ENCODE assay signal across 9 cellular contexts in the genomic region with DNA sequence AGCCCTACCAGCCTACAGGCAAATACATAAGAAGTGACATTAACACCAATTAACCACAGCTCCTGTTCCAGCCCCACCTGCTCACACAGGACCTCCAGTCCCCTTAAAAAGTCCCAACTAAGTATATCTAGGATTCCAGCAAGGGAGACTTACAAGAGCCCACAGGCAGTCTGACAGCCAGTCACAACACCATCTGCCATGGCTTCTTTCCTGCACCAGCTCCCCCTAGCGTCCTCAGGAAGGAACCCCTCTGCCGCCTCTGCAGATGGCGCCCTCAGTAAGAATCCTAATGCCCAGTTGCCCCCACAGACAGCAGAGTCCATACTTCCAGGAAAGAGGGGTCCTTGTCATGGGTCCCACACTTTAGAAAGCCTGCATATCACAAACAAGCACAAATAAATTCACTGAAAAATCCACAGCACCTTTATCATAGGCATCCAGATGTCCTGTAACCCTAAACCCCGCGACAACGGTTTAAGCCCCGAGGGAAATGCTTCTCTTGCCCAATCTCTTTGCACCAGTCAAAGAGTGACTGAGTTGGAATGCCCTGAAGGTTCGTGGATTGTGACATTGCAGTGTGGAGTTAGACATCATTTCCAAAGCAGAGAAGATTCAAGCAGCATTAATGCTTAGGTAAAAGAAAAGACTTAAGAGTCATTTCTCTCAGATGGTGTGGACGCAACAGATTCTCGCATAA.
DNase-seq lines count a peak whose midpoint lies in the region; ATAC-seq and TF ChIP-seq lines count a peak whose summit lies in the region.
"Had no signal": no experiment of that assay in that cellular context is flagged by ENCODE, and none has a peak within 500 bp of the region (broad histone marks: within the 10 kb centered on the region; RNA-seq: fewer than 3 reads in every experiment).

No MANE protein-coding gene starts in this region.

- intact Hi-C loops in activated CD4-positive, alpha-beta memory T cell treated with anti-CD3 and anti-CD28 coated beads for 36 hours (cut with micrococcal nuclease) = loop anchor here (1.0 to 5.0 kb wide), 6 partner anchors 10 to 131 kb away; no protein-coding TSS in a partner anchor

- no peak overlapping the region for H3K4me2 ChIP-seq in DND-41 (ENCODE audit: insufficient read depth, low read length)

- POLR2A ChIA-PET in activated CD4-positive, alpha-beta memory T cell treated with anti-CD3 and anti-CD28 coated beads for 36 hours (lab: Charles Lee) = interaction anchor here (1.0 to 6.4 kb wide), 4 partner anchors 16 to 63 kb away, joined by 4 to 34 read pairs (median 14); no protein-coding TSS in a partner anchor

- peaks cover 26% of the 10 kb centered on the region for H3K4me1 ChIP-seq in DND-41 (ENCODE audit: insufficient read depth, low read length)

- peak; percentile 32 for DNase-seq in DND-41
- peak; percentile 32 for DNase-seq in LHCN-M2 (ENCODE audit: low read depth)
- DNase-seq in activated CD4-positive, alpha-beta memory T cell treated with anti-CD3 and anti-CD28 coated beads for 36 hours = peak; percentile 60
- DNase-seq in mesothelial cell of epicardium (ENCODE audit: low spot score in 2 of 2, unreplicated experiment in 2 of 2) = no peak
- DNase-seq in T1000 (lab: John Stamatoyannopoulos, UW) = no peak

- H3K9me3 Mint-ChIP-seq in activated CD4-positive, alpha-beta memory T cell treated with anti-CD3 and anti-CD28 coated beads for 36 hours = peaks cover 4% of the 10 kb centered on the region
- no peaks in the 10 kb centered on the region for H3K9me3 Mint-ChIP-seq in mesothelial cell of epicardium
- H3K9me3 Mint-ChIP-seq: dendritic cell treated with granulocyte-macrophage colony-stimulating factor and Interleukin-4, amounts not matched to agents 40 ng/mL and 50 ng/mL, for 4 days had no signal

- H3K27ac ChIP-seq in DND-41 (ENCODE audit: low read length) = no peak overlapping the region

- TF ChIP-seq CTCF in DND-41 (IDR thresholded peaks at IDR 0.05; ENCODE audit: borderline replicate concordance, extremely low read depth, low read length, poor library complexity, severe bottlenecking) = peak; percentile 48
- peak; percentile 38 for TF ChIP-seq CTCF in mesothelial cell of epicardium (IDR thresholded peaks at IDR 0.05; ENCODE audit: unreplicated experiment)

- H3K4me1 Mint-ChIP-seq in activated CD4-positive, alpha-beta memory T cell treated with anti-CD3 and anti-CD28 coated beads for 36 hours (ENCODE audit: low read depth) = peaks cover 75% of the 10 kb centered on the region
- peaks cover 43% of the 10 kb centered on the region for H3K4me1 Mint-ChIP-seq in mesothelial cell of epicardium

- no peaks in the 10 kb centered on the region for H3K9me3 ChIP-seq in DND-41 (ENCODE audit: insufficient read depth, low read length, severe bottlenecking)

- H3K4me3 Mint-ChIP-seq in activated CD4-positive, alpha-beta memory T cell treated with anti-CD3 and anti-CD28 coated beads for 36 hours = peak overlapping the region; percentile 29
- H3K4me3 Mint-ChIP-seq in mesothelial cell of epicardium = no peak overlapping the region
- H3K4me3 Mint-ChIP-seq: dendritic cell treated with granulocyte-macrophage colony-stimulating factor and Interleukin-4, amounts not matched to agents 40 ng/mL and 50 ng/mL, for 4 days had no signal

- H3K36me3 Mint-ChIP-seq in activated CD4-positive, alpha-beta memory T cell treated with anti-CD3 and anti-CD28 coated beads for 36 hours = peaks cover 12% of the 10 kb centered on the region
- H3K36me3 Mint-ChIP-seq in mesothelial cell of epicardium = no peaks in the 10 kb centered on the region

- CTCF ChIA-PET in activated CD4-positive, alpha-beta memory T cell treated with anti-CD3 and anti-CD28 coated beads for 36 hours (lab: Charles Lee) = interaction anchor here (0.6 to 2.2 kb wide), 7 partner anchors 13 to 204 kb away, joined by 3 to 11 read pairs (median 5); no protein-coding TSS in a partner anchor

- peak overlapping the region; percentile 86 for H3K27ac Mint-ChIP-seq in activated CD4-positive, alpha-beta memory T cell treated with anti-CD3 and anti-CD28 coated beads for 36 hours
- H3K27ac Mint-ChIP-seq in mesothelial cell of epicardium = no peak overlapping the region
- H3K27ac Mint-ChIP-seq: dendritic cell treated with granulocyte-macrophage colony-stimulating factor and Interleukin-4, amounts not matched to agents 40 ng/mL and 50 ng/mL, for 4 days had no signal

- no peaks in the 10 kb centered on the region for H3K79me2 ChIP-seq in DND-41 (ENCODE audit: insufficient read depth, low read length)

- no peak for ATAC-seq in DND-41 (ENCODE audit: insufficient read depth, low read depth)
- no peak for ATAC-seq in HG03565 (IDR thresholded peaks at IDR 0.05; ENCODE audit: unreplicated experiment)
- no peak for ATAC-seq in GM21367 (IDR thresholded peaks at IDR 0.05; ENCODE audit: unreplicated experiment)
- no peak for ATAC-seq in activated CD4-positive, CD25-positive, alpha-beta regulatory T cell treated with anti-CD3 and anti-CD28 coated beads, Interleukin-2, amount 50 U/mL, for 24 hours

- H3K27me3 Mint-ChIP-seq in activated CD4-positive, alpha-beta memory T cell treated with anti-CD3 and anti-CD28 coated beads for 36 hours = peaks cover 2% of the 10 kb centered on the region
- no peaks in the 10 kb centered on the region for H3K27me3 Mint-ChIP-seq in mesothelial cell of epicardium (ENCODE audit: low read depth)
- H3K27me3 Mint-ChIP-seq: dendritic cell treated with granulocyte-macrophage colony-stimulating factor and Interleukin-4, amounts not matched to agents 40 ng/mL and 50 ng/mL, for 4 days had no signal

- H2AFZ ChIP-seq in DND-41 (ENCODE audit: low read depth, low read length) = no peak overlapping the region

- H3K9ac ChIP-seq in DND-41 (ENCODE audit: low read depth, low read length) = no peak overlapping the region

- H3K4me3 ChIP-seq in DND-41 (ENCODE audit: low read depth in 1 of 2, low read length in 2 of 2) = no peak overlapping the region

- H4K20me1 ChIP-seq in DND-41 (ENCODE audit: insufficient read depth, low read length) = no peaks in the 10 kb centered on the region

- H3K36me3 ChIP-seq in DND-41 (ENCODE audit: insufficient read depth, low read length) = no peaks in the 10 kb centered on the region

- H3K27me3 ChIP-seq in DND-41 (ENCODE audit: insufficient read depth, low read length, poor library complexity) = no peaks in the 10 kb centered on the region

Comparison
In these comparisons a context has a peak if more than half of its experiments do, and no peak if none do; other contexts are left out.
1. DNase-seq: peak in DND-41 (single experiment), LHCN-M2 (single experiment) and activated CD4-positive, alpha-beta memory T cell treated with anti-CD3 and anti-CD28 coated beads for 36 hours (single experiment); none in mesothelial cell of epicardium (0 of 2) and T1000 (single experiment).